Comparison of ENCODE assay signal across 1 cellular context in the genomic region with DNA sequence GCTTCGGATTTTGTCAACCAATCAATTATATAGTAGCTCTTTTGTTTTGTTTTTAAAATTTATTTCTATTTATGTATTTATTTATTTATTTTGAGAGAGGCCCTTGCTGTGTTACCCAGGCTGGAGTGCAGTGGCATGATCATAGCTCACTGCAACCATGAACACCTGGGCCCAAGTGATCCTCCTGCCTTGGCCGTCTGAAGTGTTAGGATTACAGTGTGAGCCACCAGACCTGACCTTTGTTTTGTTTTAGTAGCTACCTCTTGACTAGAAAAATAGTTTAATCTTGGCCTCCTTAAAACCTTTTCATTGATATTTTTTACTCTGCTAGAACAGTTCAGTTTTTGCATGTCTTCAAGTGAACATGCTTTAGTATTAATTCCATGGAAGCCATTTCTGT.
TF ChIP-seq lines count a peak whose summit lies in the region.

No MANE protein-coding gene starts in this region.

TF ChIP-seq in IMR-90, 13 proteins besides CTCF, POLR2A, EP300 and RAD21:
- TF ChIP-seq, protein P1, sequence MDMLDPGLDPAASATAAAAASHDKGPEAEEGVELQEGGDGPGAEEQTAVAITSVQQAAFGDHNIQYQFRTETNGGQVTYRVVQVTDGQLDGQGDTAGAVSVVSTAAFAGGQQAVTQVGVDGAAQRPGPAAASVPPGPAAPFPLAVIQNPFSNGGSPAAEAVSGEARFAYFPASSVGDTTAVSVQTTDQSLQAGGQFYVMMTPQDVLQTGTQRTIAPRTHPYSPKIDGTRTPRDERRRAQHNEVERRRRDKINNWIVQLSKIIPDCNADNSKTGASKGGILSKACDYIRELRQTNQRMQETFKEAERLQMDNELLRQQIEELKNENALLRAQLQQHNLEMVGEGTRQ (IDR thresholded peaks at IDR 0.05; ENCODE audit: low read depth, low read length) = no peak
- no peak for TF ChIP-seq SMC3 (IDR thresholded peaks at IDR 0.05; ENCODE audit: low read depth, low read length)
- no peak for TF ChIP-seq CEBPB (IDR thresholded peaks at IDR 0.05; ENCODE audit: low read depth, low read length)
- TF ChIP-seq RCOR1 (IDR thresholded peaks at IDR 0.05; ENCODE audit: insufficient replicate concordance, low read length) = no peak
- TF ChIP-seq NFE2L2 (IDR thresholded peaks at IDR 0.05; ENCODE audit: low read depth, low read length) = no peak
